Comparison of ENCODE assay signal across 1 cellular context in the genomic region with DNA sequence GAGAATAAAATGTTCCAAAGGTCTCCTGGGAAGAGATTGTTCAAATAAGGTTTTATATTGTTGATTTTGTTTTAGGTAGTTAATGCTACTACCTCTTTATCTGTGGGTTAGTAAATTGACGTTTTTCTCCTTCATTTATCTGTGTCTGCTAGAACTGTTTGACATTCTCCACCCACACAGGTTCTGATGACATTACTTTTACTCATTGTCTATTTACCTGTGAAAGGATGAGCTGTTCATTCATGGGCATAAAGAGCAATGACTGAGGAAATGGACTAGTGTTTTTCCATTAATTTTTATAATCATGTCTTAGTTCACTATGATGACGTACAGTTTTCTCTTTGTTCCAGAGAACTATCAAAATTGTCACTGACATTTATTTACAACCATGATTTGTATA.
TF ChIP-seq lines count a peak whose summit lies in the region.

No MANE protein-coding gene starts in this region.

TF ChIP-seq in K562, 482 proteins besides CTCF, POLR2A, EP300 and RAD21 (continued from another document):
- TF ChIP-seq, protein P1, sequence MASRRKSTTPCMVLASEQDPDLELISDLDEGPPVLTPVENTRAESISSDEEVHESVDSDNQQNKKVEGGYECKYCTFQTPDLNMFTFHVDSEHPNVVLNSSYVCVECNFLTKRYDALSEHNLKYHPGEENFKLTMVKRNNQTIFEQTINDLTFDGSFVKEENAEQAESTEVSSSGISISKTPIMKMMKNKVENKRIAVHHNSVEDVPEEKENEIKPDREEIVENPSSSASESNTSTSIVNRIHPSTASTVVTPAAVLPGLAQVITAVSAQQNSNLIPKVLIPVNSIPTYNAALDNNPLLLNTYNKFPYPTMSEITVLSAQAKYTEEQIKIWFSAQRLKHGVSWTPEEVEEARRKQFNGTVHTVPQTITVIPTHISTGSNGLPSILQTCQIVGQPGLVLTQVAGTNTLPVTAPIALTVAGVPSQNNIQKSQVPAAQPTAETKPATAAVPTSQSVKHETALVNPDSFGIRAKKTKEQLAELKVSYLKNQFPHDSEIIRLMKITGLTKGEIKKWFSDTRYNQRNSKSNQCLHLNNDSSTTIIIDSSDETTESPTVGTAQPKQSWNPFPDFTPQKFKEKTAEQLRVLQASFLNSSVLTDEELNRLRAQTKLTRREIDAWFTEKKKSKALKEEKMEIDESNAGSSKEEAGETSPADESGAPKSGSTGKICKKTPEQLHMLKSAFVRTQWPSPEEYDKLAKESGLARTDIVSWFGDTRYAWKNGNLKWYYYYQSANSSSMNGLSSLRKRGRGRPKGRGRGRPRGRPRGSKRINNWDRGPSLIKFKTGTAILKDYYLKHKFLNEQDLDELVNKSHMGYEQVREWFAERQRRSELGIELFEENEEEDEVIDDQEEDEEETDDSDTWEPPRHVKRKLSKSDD (conservative IDR thresholded peaks at IDR 0.05; ENCODE audit: low read length), result no peak
- TF ChIP-seq NFRKB (IDR thresholded peaks at IDR 0.05; ENCODE audit: low read depth) (no peak), ZNF780A (CRISPR knock-in tag; IDR thresholded peaks at IDR 0.05) (no peak), NCOA4 (IDR thresholded peaks at IDR 0.05; ENCODE audit: partially characterized antibody) (no peak), ZNF134 (CRISPR knock-in tag; conservative IDR thresholded peaks at IDR 0.05) (no peak), HDGF (IDR thresholded peaks at IDR 0.05) (no peak)
- TF ChIP-seq, protein P2, sequence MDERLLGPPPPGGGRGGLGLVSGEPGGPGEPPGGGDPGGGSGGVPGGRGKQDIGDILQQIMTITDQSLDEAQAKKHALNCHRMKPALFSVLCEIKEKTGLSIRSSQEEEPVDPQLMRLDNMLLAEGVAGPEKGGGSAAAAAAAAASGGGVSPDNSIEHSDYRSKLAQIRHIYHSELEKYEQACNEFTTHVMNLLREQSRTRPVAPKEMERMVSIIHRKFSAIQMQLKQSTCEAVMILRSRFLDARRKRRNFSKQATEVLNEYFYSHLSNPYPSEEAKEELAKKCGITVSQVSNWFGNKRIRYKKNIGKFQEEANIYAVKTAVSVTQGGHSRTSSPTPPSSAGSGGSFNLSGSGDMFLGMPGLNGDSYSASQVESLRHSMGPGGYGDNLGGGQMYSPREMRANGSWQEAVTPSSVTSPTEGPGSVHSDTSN (CRISPR knock-in tag; IDR thresholded peaks at IDR 0.05; ENCODE audit: low read depth), result no peak
- TF ChIP-seq, protein P2 (tag; conservative IDR thresholded peaks at IDR 0.05; ENCODE audit: low read depth), result 0 out of 2 replicates have a peak, but pooled peaks have one; percentile 47
- TF ChIP-seq, protein P3, sequence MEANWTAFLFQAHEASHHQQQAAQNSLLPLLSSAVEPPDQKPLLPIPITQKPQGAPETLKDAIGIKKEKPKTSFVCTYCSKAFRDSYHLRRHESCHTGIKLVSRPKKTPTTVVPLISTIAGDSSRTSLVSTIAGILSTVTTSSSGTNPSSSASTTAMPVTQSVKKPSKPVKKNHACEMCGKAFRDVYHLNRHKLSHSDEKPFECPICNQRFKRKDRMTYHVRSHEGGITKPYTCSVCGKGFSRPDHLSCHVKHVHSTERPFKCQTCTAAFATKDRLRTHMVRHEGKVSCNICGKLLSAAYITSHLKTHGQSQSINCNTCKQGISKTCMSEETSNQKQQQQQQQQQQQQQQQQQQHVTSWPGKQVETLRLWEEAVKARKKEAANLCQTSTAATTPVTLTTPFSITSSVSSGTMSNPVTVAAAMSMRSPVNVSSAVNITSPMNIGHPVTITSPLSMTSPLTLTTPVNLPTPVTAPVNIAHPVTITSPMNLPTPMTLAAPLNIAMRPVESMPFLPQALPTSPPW (CRISPR knock-in tag; IDR thresholded peaks at IDR 0.05), result no peak
